Comparison of ENCODE assay signal across 11 cellular contexts in genomic region chr17:44005527-44005864, GRCh38. TPM values are rescaled to one million over a fixed set of nuclear protein-coding genes. Genes with fewer than 3 reads are reported as not detected.
DNase-seq lines count a peak whose midpoint lies in the region; ATAC-seq and TF ChIP-seq lines count a peak whose summit lies in the region.
"Had no signal": no experiment of that assay in that cellular context is flagged by ENCODE, and none has a peak within 500 bp of the region (broad histone marks: within the 10 kb centered on the region; RNA-seq: fewer than 3 reads in every experiment).

No MANE protein-coding gene starts in this region.

- peaks cover 0 to 10% of the 10 kb centered on the region in 2 donors for H3K36me3 ChIP-seq in lung (ENCODE audit: control insufficient read depth in 2 of 2, insufficient read depth in 2 of 2, low read length in 2 of 2)
- H3K36me3 ChIP-seq in thyroid gland, result no peaks in the 10 kb centered on the region

- peaks cover 5% of the 10 kb centered on the region for H3K36me3 Mint-ChIP-seq in activated T-cell treated with anti-CD3 and anti-CD28 coated beads, Interleukin-2, amount 50 U/mL, for 4 hours (ENCODE audit: insufficient read depth)
- peaks cover 9% of the 10 kb centered on the region for H3K36me3 Mint-ChIP-seq in activated T-cell treated with anti-CD3 and anti-CD28 coated beads, Interleukin-2, amount 50 U/mL, for 24 hours (ENCODE audit: low read depth)
- H3K36me3 Mint-ChIP-seq in dendritic cell treated with granulocyte-macrophage colony-stimulating factor and Interleukin-4, amounts not matched to agents 40 ng/mL and 50 ng/mL, for 4 days (ENCODE audit: low read depth), result peaks cover 26% of the 10 kb centered on the region

- ATAC-seq in activated T-cell treated with anti-CD3 and anti-CD28 coated beads, Interleukin-2, amount 50 U/mL, for 4 hours, result no peak
- no peak for ATAC-seq in lung (ENCODE audit: insufficient read depth, low FRiP score)
- ATAC-seq in GM21447 (IDR thresholded peaks at IDR 0.05; ENCODE audit: unreplicated experiment), result no peak

- peaks cover 7 to 24% of the 10 kb centered on the region in 2 donors for H3K4me1 ChIP-seq in lung (ENCODE audit: control insufficient read depth in 2 of 2, insufficient read depth in 2 of 2, low read length in 2 of 2)
- peaks cover 28 to 36% of the 10 kb centered on the region in 2 donors for H3K4me1 ChIP-seq in thyroid gland

- peak overlapping the region; percentile 24 for H3K4me3 Mint-ChIP-seq in activated T-cell treated with anti-CD3 and anti-CD28 coated beads, Interleukin-2, amount 50 U/mL, for 4 hours
- no peak overlapping the region for H3K4me3 Mint-ChIP-seq in activated T-cell treated with anti-CD3 and anti-CD28 coated beads, Interleukin-2, amount 50 U/mL, for 24 hours
- H3K4me3 Mint-ChIP-seq in dendritic cell treated with granulocyte-macrophage colony-stimulating factor and Interleukin-4, amounts not matched to agents 40 ng/mL and 50 ng/mL, for 4 days, result peak overlapping the region; percentile 84

- no peak for TF ChIP-seq CTCF in lung (IDR thresholded peaks at IDR 0.05; ENCODE audit: control extremely low read depth, extremely low read depth)
- TF ChIP-seq CTCF in thyroid gland (IDR thresholded peaks at IDR 0.05), result no peak
- TF ChIP-seq CTCF in foreskin fibroblast (IDR thresholded peaks at IDR 0.05; ENCODE audit: low read depth, low read length), result no peak

- intact Hi-C loops in dendritic cell treated with granulocyte-macrophage colony-stimulating factor and Interleukin-4, amounts not matched to agents 40 ng/mL and 50 ng/mL, for 4 days (cut with micrococcal nuclease), result no loop called here
- intact Hi-C loops in thyroid gland (cut with DNase I), result no loop called here

- WGBS in lung, 2 donors, result 9% methylated on average over 17 to 20 of the region's 20 CpGs
- WGBS in thyroid gland, 2 donors, result 13 to 20% methylated on average over 1 to 6 of the region's 20 CpGs

- H3K4me1 Mint-ChIP-seq in activated T-cell treated with anti-CD3 and anti-CD28 coated beads, Interleukin-2, amount 50 U/mL, for 4 hours (ENCODE audit: low read depth), result peaks cover 23% of the 10 kb centered on the region
- H3K4me1 Mint-ChIP-seq in activated T-cell treated with anti-CD3 and anti-CD28 coated beads, Interleukin-2, amount 50 U/mL, for 24 hours (ENCODE audit: low read depth), result peaks cover 26% of the 10 kb centered on the region
- H3K4me1 Mint-ChIP-seq in dendritic cell treated with granulocyte-macrophage colony-stimulating factor and Interleukin-4, amounts not matched to agents 40 ng/mL and 50 ng/mL, for 4 days (ENCODE audit: low read depth), result peaks cover 57% of the 10 kb centered on the region

- peak overlapping the region; percentile 12 for H3K4me3 ChIP-seq in lung
- H3K4me3 ChIP-seq in thyroid gland (replicated peaks in 1 of 3), result peak overlapping the region in 2 of 3 donors; percentile 8 to 37
- H3K4me3 ChIP-seq in foreskin fibroblast (ENCODE audit: low read depth in 1 of 2, low read length in 2 of 2), result peak overlapping the region in 1 of 2 donors; percentile 67

- H3K27ac ChIP-seq in lung (ENCODE audit: low read depth in 1 of 2, low read length in 1 of 2) (peak overlapping the region in 1 of 2 donors; percentile 48), thyroid gland (peak overlapping the region; percentile 77 to 90 (median 86))

- H3K9me3 ChIP-seq in lung (ENCODE audit: control insufficient read depth in 2 of 2, insufficient read depth in 1 of 2, low read length in 1 of 2) (no peaks in the 10 kb centered on the region), thyroid gland (no peaks in the 10 kb centered on the region)

- peaks cover 2% of the 10 kb centered on the region for H3K27me3 Mint-ChIP-seq in activated T-cell treated with anti-CD3 and anti-CD28 coated beads, Interleukin-2, amount 50 U/mL, for 4 hours (ENCODE audit: low read depth)
- peaks cover 26% of the 10 kb centered on the region for H3K27me3 Mint-ChIP-seq in activated T-cell treated with anti-CD3 and anti-CD28 coated beads, Interleukin-2, amount 50 U/mL, for 24 hours
- H3K27me3 Mint-ChIP-seq in dendritic cell treated with granulocyte-macrophage colony-stimulating factor and Interleukin-4, amounts not matched to agents 40 ng/mL and 50 ng/mL, for 4 days, result peaks cover 53% of the 10 kb centered on the region

- H3K27me3 ChIP-seq in lung (ENCODE audit: control insufficient read depth, insufficient read depth), result no peaks in the 10 kb centered on the region
- no peaks in the 10 kb centered on the region for H3K27me3 ChIP-seq in thyroid gland

- peak in 1 of 2 donors; percentile 30 for TF ChIP-seq POLR2A in thyroid gland (IDR thresholded peaks at IDR 0.05)

- DNase-seq in activated T-cell treated with anti-CD3 and anti-CD28 coated beads, Interleukin-2, amount 50 U/mL, for 4 hours, result no peak
- no peak for DNase-seq in activated T-cell treated with anti-CD3 and anti-CD28 coated beads, Interleukin-2, amount 50 U/mL, for 24 hours
- DNase-seq in lung (ENCODE audit: low spot score), result no peak
- no peak for DNase-seq in thyroid gland
- DNase-seq in foreskin fibroblast, result no peak
- DNase-seq in NCI-H526 (lab: John Stamatoyannopoulos, UW), result no peak
- DNase-seq: amygdala, NCI-H524 treated with DMSO at 0.1 percent for 48 hours had no signal

- no peak overlapping the region for H3K27ac Mint-ChIP-seq in activated T-cell treated with anti-CD3 and anti-CD28 coated beads, Interleukin-2, amount 50 U/mL, for 24 hours
- peak overlapping the region; percentile 43 for H3K27ac Mint-ChIP-seq in dendritic cell treated with granulocyte-macrophage colony-stimulating factor and Interleukin-4, amounts not matched to agents 40 ng/mL and 50 ng/mL, for 4 days

- H3K9me3 Mint-ChIP-seq in activated T-cell treated with anti-CD3 and anti-CD28 coated beads, Interleukin-2, amount 50 U/mL, for 4 hours, result no peaks in the 10 kb centered on the region
- no peaks in the 10 kb centered on the region for H3K9me3 Mint-ChIP-seq in activated T-cell treated with anti-CD3 and anti-CD28 coated beads, Interleukin-2, amount 50 U/mL, for 24 hours
- H3K9me3 Mint-ChIP-seq in dendritic cell treated with granulocyte-macrophage colony-stimulating factor and Interleukin-4, amounts not matched to agents 40 ng/mL and 50 ng/mL, for 4 days, result no peaks in the 10 kb centered on the region

RNA-seq across cellular contexts. Expression of gene NAGS, which starts 1.1 kb away (rescaled TPM):
- under 1 TPM; 0.25 to 0.52 (median 0.45) TPM for total RNA-seq in activated T-cell treated with anti-CD3 and anti-CD28 coated beads, Interleukin-2, amount 50 U/mL, for 4 hours
- total RNA-seq in lung (10 to 100 TPM in 1 of 2 donors, 1 to 10 TPM in 1; 2.6 to 10.7 TPM), thyroid gland (10 to 100 TPM; 11.9 to 19.2 (median 14.5) TPM)
- polyA plus RNA-seq in lung, result 1 to 10 TPM; 3.6 to 6.4 TPM

RNA-seq across cellular contexts. Expression of gene TMEM101, which starts 9.3 kb away (rescaled TPM):
- 10 to 100 TPM; 20.2 to 23.1 (median 22.5) TPM for total RNA-seq in activated T-cell treated with anti-CD3 and anti-CD28 coated beads, Interleukin-2, amount 50 U/mL, for 4 hours
- 10 to 100 TPM; 32.9 to 33.3 TPM for total RNA-seq in lung
- 10 to 100 TPM; 28.7 to 43.5 TPM for polyA plus RNA-seq in lung
- total RNA-seq in thyroid gland, result 10 to 100 TPM; 33.6 to 56.9 (median 45.0) TPM

RNA-seq across cellular contexts. Expression of gene PYY, which starts 51.8 kb away (rescaled TPM):
- not detected for total RNA-seq in activated T-cell treated with anti-CD3 and anti-CD28 coated beads, Interleukin-2, amount 50 U/mL, for 4 hours
- under 1 TPM in 1 of 2 donors, not detected in 1; 0.25 TPM for total RNA-seq in lung
- under 1 TPM in 1 of 2 donors, not detected in 1; 0.05 TPM for polyA plus RNA-seq in lung
- 1 to 10 TPM in 1 of 4 donors, not detected in 3; 2.2 TPM for total RNA-seq in thyroid gland
- polyA plus RNA-seq: AG04450 had no signal
